In the genomic region with DNA sequence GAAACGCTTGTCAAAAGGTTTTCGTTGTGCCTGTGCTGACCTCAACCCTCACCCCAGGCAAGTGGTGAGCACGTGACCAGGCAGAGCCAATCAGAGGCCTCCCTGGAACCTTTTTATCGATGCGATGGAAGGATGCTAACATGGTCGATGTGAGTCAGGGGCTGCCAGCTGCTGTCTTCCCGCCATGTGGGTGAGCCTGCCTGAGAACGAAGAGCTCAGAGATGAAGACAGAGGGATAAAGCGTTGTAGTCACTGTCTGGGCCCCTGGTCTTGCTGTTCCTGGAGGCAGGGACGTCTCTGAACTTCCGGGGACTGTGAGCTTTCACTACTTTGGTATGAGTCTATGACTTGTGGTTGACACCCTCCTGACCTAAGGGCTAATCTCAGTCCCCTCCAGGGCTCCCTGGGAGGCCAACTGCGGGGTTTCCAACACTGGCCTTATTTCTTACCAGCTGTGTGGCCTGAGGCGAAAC, we compare ENCODE assay signal across 9 cellular contexts. TPM values are rescaled to one million over a fixed set of nuclear protein-coding genes. Genes with fewer than 3 reads are reported as not detected.
DNase-seq lines count a peak whose midpoint lies in the region; TF ChIP-seq lines count a peak whose summit lies in the region.
"Had no signal": no experiment of that assay in that cellular context is flagged by ENCODE, and none has a peak within 500 bp of the region (broad histone marks: within the 10 kb centered on the region; RNA-seq: fewer than 3 reads in every experiment).

No MANE protein-coding gene starts in this region.

- H3K4me3 ChIP-seq in liver (ENCODE audit: low read depth in 1 of 3, low read length in 3 of 3) = no peak overlapping the region
- no peak overlapping the region for H3K4me3 ChIP-seq in stomach smooth muscle (ENCODE audit: low read length in 2 of 2)

- no peak for TF ChIP-seq CTCF in liver (IDR thresholded peaks at IDR 0.05; ENCODE audit: low read depth, low read length, missing input control)

- peak; percentile 73 for DNase-seq in activated naive CD4-positive, alpha-beta T cell treated with Interleukin-2 at 50 U/mL for 16 hours
- no peak for DNase-seq in activated naive CD4-positive, alpha-beta T cell treated with anti-CD3 and anti-CD28 coated beads, Interleukin-2, amount 50 U/mL, for 16 hours
- no peak for DNase-seq in activated T-helper 2 cell treated with anti-CD3 and anti-CD28 coated beads, Interferon-gamma antibody, Interleukin-2, Interleukin-4, amounts not matched to agents 10 μg/mL and 5 μg/mL and 100 μg/mL, durations not matched to agents 14 hours and 24 hours and 36 hours (ENCODE audit: low spot score)
- DNase-seq in NCI-H748 (lab: John Stamatoyannopoulos, UW; ENCODE audit: unreplicated experiment) (no peak), UCSD-AML1 (lab: John Stamatoyannopoulos, UW; ENCODE audit: unreplicated experiment) (no peak), NCI-H128 (lab: John Stamatoyannopoulos, UW; ENCODE audit: unreplicated experiment) (no peak)
- DNase-seq: NCI-H2029 treated with DMSO at 0.1 percent for 48 hours had no signal

- H3K36me3 ChIP-seq in liver (ENCODE audit: control insufficient read depth in 4 of 4, insufficient read depth in 3 of 4, low read depth in 1 of 4, low read length in 3 of 4) = peaks cover 0 to 2% (median 0%) of the 10 kb centered on the region in 4 donors
- H3K36me3 ChIP-seq in stomach smooth muscle (ENCODE audit: control insufficient read depth in 2 of 2, insufficient read depth in 2 of 2, low read length in 2 of 2) = peaks cover 3 to 12% of the 10 kb centered on the region in 2 donors

- H3K4me1 ChIP-seq in liver (ENCODE audit: control insufficient read depth in 4 of 4, insufficient read depth in 4 of 4, low read length in 3 of 4) (peaks cover 0 to 1% (median 0%) of the 10 kb centered on the region in 4 donors), stomach smooth muscle (ENCODE audit: control insufficient read depth, insufficient read depth, low read length) (peaks cover 38% of the 10 kb centered on the region)

- H3K27me3 ChIP-seq in liver (ENCODE audit: control insufficient read depth in 4 of 4, insufficient read depth in 4 of 4, low read length in 3 of 4) (no peaks in the 10 kb centered on the region), stomach smooth muscle (ENCODE audit: control insufficient read depth in 1 of 2, insufficient read depth in 2 of 2, low read length in 2 of 2) (no peaks in the 10 kb centered on the region)

- H3K27ac Mint-ChIP-seq in activated T-helper 2 cell treated with anti-CD3 and anti-CD28 coated beads, Interferon-gamma antibody, Interleukin-2, Interleukin-4, amounts not matched to agents 10 μg/mL and 5 μg/mL and 100 μg/mL, durations not matched to agents 14 hours and 24 hours and 36 hours = peak overlapping the region; percentile 96

- no peak for TF ChIP-seq RAD21 in liver (IDR thresholded peaks at IDR 0.05)

- intact Hi-C loops in activated T-helper 2 cell treated with anti-CD3 and anti-CD28 coated beads, Interferon-gamma antibody, Interleukin-2, Interleukin-4, amounts not matched to agents 10 μg/mL and 5 μg/mL and 100 μg/mL, durations not matched to agents 14 hours and 24 hours and 36 hours (cut with micrococcal nuclease) = loop anchor here (2.0 kb wide), 1 partner anchor 20 kb away; no protein-coding TSS in a partner anchor

- H3K9me3 Mint-ChIP-seq in activated T-helper 2 cell treated with anti-CD3 and anti-CD28 coated beads, Interferon-gamma antibody, Interleukin-2, Interleukin-4, amounts not matched to agents 10 μg/mL and 5 μg/mL and 100 μg/mL, durations not matched to agents 14 hours and 24 hours and 36 hours = peaks cover 26% of the 10 kb centered on the region

- H3K4me3 Mint-ChIP-seq in activated T-helper 2 cell treated with anti-CD3 and anti-CD28 coated beads, Interferon-gamma antibody, Interleukin-2, Interleukin-4, amounts not matched to agents 10 μg/mL and 5 μg/mL and 100 μg/mL, durations not matched to agents 14 hours and 24 hours and 36 hours (ENCODE audit: low read depth) = peak overlapping the region; percentile 72

- no peak overlapping the region for H3K9ac ChIP-seq in liver (ENCODE audit: low read depth in 1 of 2, low read length in 2 of 2)
- H3K9ac ChIP-seq in stomach smooth muscle (ENCODE audit: low read length in 2 of 2) = no peak overlapping the region

- H3K9me3 ChIP-seq in liver (ENCODE audit: control insufficient read depth in 4 of 4, low read length in 3 of 4) (no peaks in the 10 kb centered on the region), stomach smooth muscle (ENCODE audit: control insufficient read depth in 2 of 2, low read length in 2 of 2) (peaks cover 3 to 7% of the 10 kb centered on the region in 2 donors)

- H3K27me3 Mint-ChIP-seq in activated T-helper 2 cell treated with anti-CD3 and anti-CD28 coated beads, Interferon-gamma antibody, Interleukin-2, Interleukin-4, amounts not matched to agents 10 μg/mL and 5 μg/mL and 100 μg/mL, durations not matched to agents 14 hours and 24 hours and 36 hours (ENCODE audit: low read depth) = no peaks in the 10 kb centered on the region

- H3K4me1 Mint-ChIP-seq in activated T-helper 2 cell treated with anti-CD3 and anti-CD28 coated beads, Interferon-gamma antibody, Interleukin-2, Interleukin-4, amounts not matched to agents 10 μg/mL and 5 μg/mL and 100 μg/mL, durations not matched to agents 14 hours and 24 hours and 36 hours (ENCODE audit: low read depth) = peaks cover 45% of the 10 kb centered on the region

- 74% methylated on average over 13 of the region's 13 CpGs for WGBS in liver

- no peak overlapping the region for H3K27ac ChIP-seq in liver (ENCODE audit: low read depth in 1 of 2, low read length in 2 of 2)
- H3K27ac ChIP-seq in stomach smooth muscle (ENCODE audit: low read length) = peak overlapping the region; percentile 31

- H3K36me3 Mint-ChIP-seq in activated T-helper 2 cell treated with anti-CD3 and anti-CD28 coated beads, Interferon-gamma antibody, Interleukin-2, Interleukin-4, amounts not matched to agents 10 μg/mL and 5 μg/mL and 100 μg/mL, durations not matched to agents 14 hours and 24 hours and 36 hours (ENCODE audit: low read depth) = peaks cover 61% of the 10 kb centered on the region

TF ChIP-seq in liver, 16 proteins besides CTCF, POLR2A, EP300 and RAD21:
- peak; percentile 21 for TF ChIP-seq NR2F2 (IDR thresholded peaks at IDR 0.05)
- no peak for TF ChIP-seq SP1 (IDR thresholded peaks at IDR 0.05)

RNA-seq across cellular contexts. Expression of a gene that starts 18.6 kb away (rescaled TPM):
- total RNA-seq in activated T-helper 2 cell treated with anti-CD3 and anti-CD28 coated beads, Interferon-gamma antibody, Interleukin-2, Interleukin-4, amounts not matched to agents 10 μg/mL and 5 μg/mL and 100 μg/mL, durations not matched to agents 14 hours and 24 hours and 36 hours = 86.8 and 91.3 TPM in 2 replicates
- total RNA-seq in liver = 10 to 100 TPM; 11.9 to 24.2 TPM
- polyA plus RNA-seq in liver = 1 to 10 TPM; 3.5 to 4.3 TPM
